9 cellular contexts compared by ENCODE assay signal in genomic region chr17:27319536-27320221, GRCh38. TPM values are rescaled to one million over a fixed set of nuclear protein-coding genes. Genes with fewer than 3 reads are reported as not detected.
DNase-seq lines count a peak whose midpoint lies in the region; ATAC-seq, FAIRE-seq and TF ChIP-seq lines count a peak whose summit lies in the region.
"Had no signal": no experiment of that assay in that cellular context is flagged by ENCODE, and none has a peak within 500 bp of the region (broad histone marks: within the 10 kb centered on the region; RNA-seq: fewer than 3 reads in every experiment).

No MANE protein-coding gene starts in this region.

- peaks cover 4 to 14% (median 11%) of the 10 kb centered on the region in 3 donors for H3K36me3 ChIP-seq in pancreas

- intact Hi-C loops in pancreas (cut with DNase I): no loop called here

- no peak for TF ChIP-seq CTCF in pancreas (IDR thresholded peaks at IDR 0.05)

- no peak overlapping the region for H3K4me3 ChIP-seq in pancreas

- DNase-seq in DMS 273 (lab: John Stamatoyannopoulos, UW; ENCODE audit: unreplicated experiment): peak; percentile 99
- peak; percentile 98 for DNase-seq in NCI-H82 (lab: John Stamatoyannopoulos, UW)
- peak; percentile 79 for DNase-seq in fibroblast of the conjunctiva (ENCODE audit: low read depth)
- DNase-seq in pancreas: peak; percentile 63 to 83 (median 74)
- no peak for DNase-seq in activated CD4-positive, alpha-beta T cell treated with anti-CD3 and anti-CD28 coated beads, Interleukin-2, amount 50 U/mL, for 4 hours
- no peak for DNase-seq in HuH-7.5 (ENCODE audit: low spot score)
- no peak for DNase-seq in NCI-H128 (lab: John Stamatoyannopoulos, UW; ENCODE audit: unreplicated experiment)
- DNase-seq: NCI-H1930 had no signal

- H3K27ac ChIP-seq in pancreas: peak overlapping the region; percentile 7 to 24 (median 9)

- peak; percentile 78 to 82 (median 80) for ATAC-seq in pancreas
- ATAC-seq in GM18502 (IDR thresholded peaks at IDR 0.05; ENCODE audit: poor library complexity, unreplicated experiment): no peak

- no peaks in the 10 kb centered on the region for H3K27me3 ChIP-seq in pancreas

- 26 to 27% methylated on average over 4 of the region's 4 CpGs for WGBS in pancreas, 2 donors

- H3K9me3 ChIP-seq in pancreas: no peaks in the 10 kb centered on the region

- no peak for FAIRE-seq in pancreas (lab: Jason Lieb, UNC)

- H3K4me1 ChIP-seq in pancreas: peaks cover 5 to 9% (median 9%) of the 10 kb centered on the region in 3 donors

RNA-seq across cellular contexts. Expression of gene WSB1, which starts 25.8 kb away (rescaled TPM):
- 10 to 100 TPM; 41.3 to 73.7 (median 50.3) TPM for total RNA-seq in pancreas
- 10 to 100 TPM; 49.8 to 84.3 TPM for polyA plus RNA-seq in pancreas

Comparison
In these comparisons a context has a peak if more than half of its experiments do, and no peak if none do; other contexts are left out.
1. DNase-seq: peak in DMS 273 (single experiment), NCI-H82 (single experiment), fibroblast of the conjunctiva (single experiment) and pancreas (6 of 6); none in activated CD4-positive, alpha-beta T cell treated with anti-CD3 and anti-CD28 coated beads, Interleukin-2, amount 50 U/mL, for 4 hours (0 of 2), HuH-7.5 (single experiment) and NCI-H128 (single experiment).